21 cellular contexts compared by ENCODE assay signal in the genomic region with DNA sequence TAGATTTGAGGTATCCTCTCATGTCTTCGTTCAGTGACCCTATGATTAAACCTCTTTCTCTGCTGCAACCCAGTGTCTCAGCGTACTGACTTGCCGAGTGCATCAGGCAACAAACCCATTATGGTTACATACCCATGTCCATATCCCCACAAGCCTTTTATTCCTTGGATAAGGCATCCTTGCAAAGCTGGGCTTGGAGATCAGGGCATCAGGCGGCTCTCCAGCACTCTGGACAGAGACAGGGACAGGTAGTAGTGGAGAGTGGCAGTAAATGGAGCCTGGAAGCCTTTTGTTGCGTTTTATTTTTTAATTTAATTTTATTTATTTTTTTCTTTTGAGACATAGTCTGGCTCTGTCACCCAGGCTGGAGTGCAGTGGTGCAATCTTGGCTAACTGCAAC. TPM values are rescaled to one million over a fixed set of nuclear protein-coding genes. Genes with fewer than 3 reads are reported as not detected.
"Had no signal": no experiment of that assay in that cellular context is flagged by ENCODE, and none has a peak within 500 bp of the region (broad histone marks: within the 10 kb centered on the region; RNA-seq: fewer than 3 reads in every experiment).

No MANE protein-coding gene starts in this region.

- H3K4me1 Mint-ChIP-seq: activated CD4-positive, alpha-beta memory T cell treated with anti-CD3 and anti-CD28 coated beads, Interleukin-2, amount 10 ng/mL, durations not matched to agents 7 days and 5 days; T-helper 17 cell had no signal

- H3K9me3 Mint-ChIP-seq: activated CD4-positive, alpha-beta memory T cell treated with anti-CD3 and anti-CD28 coated beads, Interleukin-2, amount 10 ng/mL, durations not matched to agents 7 days and 5 days; activated T-cell treated with anti-CD3 and anti-CD28 coated beads, Interleukin-2, amount 50 U/mL, for 24 hours had no signal

- H3K27ac Mint-ChIP-seq: activated CD4-positive, alpha-beta memory T cell treated with anti-CD3 and anti-CD28 coated beads, Interleukin-2, amount 10 ng/mL, durations not matched to agents 7 days and 5 days; activated T-cell treated with anti-CD3 and anti-CD28 coated beads, Interleukin-2, amount 50 U/mL, for 24 hours; naive thymus-derived CD4-positive, alpha-beta T cell; T-helper 17 cell had no signal

- H3K27me3 Mint-ChIP-seq: activated CD4-positive, alpha-beta memory T cell treated with anti-CD3 and anti-CD28 coated beads, Interleukin-2, amount 10 ng/mL, durations not matched to agents 7 days and 5 days; activated T-cell treated with anti-CD3 and anti-CD28 coated beads, Interleukin-2, amount 50 U/mL, for 24 hours; naive thymus-derived CD4-positive, alpha-beta T cell; T-helper 17 cell had no signal

- H3K36me3 ChIP-seq: adrenal gland, cardiac muscle cell, colonic mucosa, pancreas, sigmoid colon, upper lobe of left lung had no signal

- H3K4me3 ChIP-seq: adrenal gland, cardiac muscle cell, colonic mucosa, lung, mucosa of descending colon, pancreas, sigmoid colon, stomach, testis, upper lobe of left lung had no signal

- DNase-seq: activated CD4-positive, alpha-beta memory T cell treated with anti-CD3 and anti-CD28 coated beads, Interleukin-2, amount 10 ng/mL, durations not matched to agents 7 days and 5 days; activated CD4-positive, alpha-beta T cell treated with anti-CD3 and anti-CD28 coated beads for 4 hours; activated naive CD4-positive, alpha-beta T cell treated with anti-CD3 and anti-CD28 coated beads, Interleukin-2, amount 50 U/mL, for 16 hours; activated T-cell treated with anti-CD3 and anti-CD28 coated beads, Interleukin-2, amount 50 U/mL, for 24 hours; adrenal gland; colonic mucosa; foreskin melanocyte; head of caudate nucleus; left cardiac atrium; mucosa of descending colon; naive thymus-derived CD4-positive, alpha-beta T cell; pancreas; sigmoid colon; stimulated activated CD4-positive, alpha-beta T cell treated with anti-CD3 and anti-CD28 coated beads, Interleukin-2, amount 100 ng/mL, for 24 hours; stomach; T-helper 17 cell; testis; upper lobe of left lung had no signal

- H3K4me1 ChIP-seq: colonic mucosa, pancreas, sigmoid colon, testis, upper lobe of left lung had no signal

- H3K27me3 ChIP-seq: adrenal gland, cardiac muscle cell, colonic mucosa, pancreas, sigmoid colon, stomach, testis, upper lobe of left lung had no signal

- H3K4me3 Mint-ChIP-seq: activated CD4-positive, alpha-beta memory T cell treated with anti-CD3 and anti-CD28 coated beads, Interleukin-2, amount 10 ng/mL, durations not matched to agents 7 days and 5 days; activated T-cell treated with anti-CD3 and anti-CD28 coated beads, Interleukin-2, amount 50 U/mL, for 24 hours; naive thymus-derived CD4-positive, alpha-beta T cell; T-helper 17 cell had no signal

- H3K27ac ChIP-seq: adrenal gland, cardiac muscle cell, colonic mucosa, pancreas, sigmoid colon, stomach, testis, upper lobe of left lung had no signal

- H3K9me3 ChIP-seq: adrenal gland, colonic mucosa, mucosa of descending colon, pancreas, sigmoid colon, stomach, testis, upper lobe of left lung had no signal

- ATAC-seq: left cardiac atrium; naive thymus-derived CD4-positive, alpha-beta T cell; pancreas; T-helper 17 cell had no signal

RNA-seq across cellular contexts. Expression of a gene that starts 32.0 kb away (rescaled TPM):
- total RNA-seq: activated CD4-positive, alpha-beta memory T cell treated with anti-CD3 and anti-CD28 coated beads, Interleukin-2, amount 10 ng/mL, durations not matched to agents 7 days and 5 days; cardiac muscle cell; endothelial cell of umbilical vein; T-helper 17 cell had no signal
- polyA plus RNA-seq: cardiac muscle cell; endothelial cell of umbilical vein; naive thymus-derived CD4-positive, alpha-beta T cell had no signal
